8 cellular contexts compared by ENCODE assay signal in genomic region chr2:88016948-88017779, GRCh38. TPM values are rescaled to one million over a fixed set of nuclear protein-coding genes. Genes with fewer than 3 reads are reported as not detected.
DNase-seq lines count a peak whose midpoint lies in the region; ATAC-seq, FAIRE-seq and TF ChIP-seq lines count a peak whose summit lies in the region.

No MANE protein-coding gene starts in this region.

- peak; percentile 86 for ATAC-seq in A549
- peak; percentile 68 for ATAC-seq in GM18505 (IDR thresholded peaks at IDR 0.05; ENCODE audit: unreplicated experiment)
- ATAC-seq in HG02884 (IDR thresholded peaks at IDR 0.05; ENCODE audit: unreplicated experiment): peak; percentile 52

- POLR2A ChIA-PET in A549 (lab: Yijun Ruan, JAX): interaction anchor here (0.8 to 2.1 kb wide), 3 partner anchors 8 to 144 kb away, joined by 3 to 11 read pairs (median 3); no protein-coding TSS in a partner anchor

- H3K9me3 ChIP-seq in A549 (no peaks in the 10 kb centered on the region), osteoblast (ENCODE audit: low read depth, low read length) (no peaks in the 10 kb centered on the region)

- no peak for TF ChIP-seq EP300 in A549 (IDR thresholded peaks at IDR 0.05)

- H3K27ac ChIP-seq in A549 (peak overlapping the region; percentile 90 to 95), osteoblast (ENCODE audit: low read depth, low read length) (peak overlapping the region; percentile 97)

- peak; percentile 87 for TF ChIP-seq POLR2A in A549 (IDR thresholded peaks at IDR 0.05; ENCODE audit: low read length)
- TF ChIP-seq POLR2A in GM18505 (IDR thresholded peaks at IDR 0.05; ENCODE audit: borderline replicate concordance, extremely low read depth, insufficient read depth, insufficient read length): no peak

- H4K20me1 ChIP-seq in osteoblast (ENCODE audit: insufficient read depth, low read length): no peaks in the 10 kb centered on the region

- no peaks in the 10 kb centered on the region for H3K79me2 ChIP-seq in osteoblast (ENCODE audit: insufficient read depth, low read length)

- H3K4me2 ChIP-seq in A549: peak overlapping the region; percentile 88
- peak overlapping the region; percentile 96 for H3K4me2 ChIP-seq in osteoblast (ENCODE audit: insufficient read depth, low read length)

- no peaks in the 10 kb centered on the region for H3K36me3 ChIP-seq in osteoblast (ENCODE audit: insufficient read depth, low read length)

- H2AFZ ChIP-seq in osteoblast (ENCODE audit: low read length): peak overlapping the region; percentile 92

- no peaks in the 10 kb centered on the region for H3K27me3 ChIP-seq in osteoblast (ENCODE audit: insufficient read depth, low read length)

- CTCF ChIA-PET in A549 (lab: Yijun Ruan, JAX): interaction anchor here (0.6 to 2.3 kb wide), 5 partner anchors 15 to 143 kb away, joined by 3 to 10 read pairs (median 5); no protein-coding TSS in a partner anchor

- peak overlapping the region; percentile 65 for H3K4me3 ChIP-seq in A549
- H3K4me3 ChIP-seq in foreskin fibroblast (ENCODE audit: low read depth in 1 of 2, low read length in 2 of 2): peak overlapping the region; percentile 57 to 72
- H3K4me3 ChIP-seq in osteoblast (ENCODE audit: insufficient read depth, low read length): peak overlapping the region; percentile 77

- TF ChIP-seq RAD21 in A549 (conservative IDR thresholded peaks at IDR 0.05 in 1 of 2, IDR thresholded peaks at IDR 0.05 in 1 of 2): no peak

- peaks cover 12% of the 10 kb centered on the region for H3K4me1 ChIP-seq in A549
- H3K4me1 ChIP-seq in osteoblast (ENCODE audit: insufficient read depth, low read length): no peaks in the 10 kb centered on the region

- TF ChIP-seq CTCF in A549 (IDR thresholded peaks at IDR 0.05) (no peak), foreskin fibroblast (IDR thresholded peaks at IDR 0.05; ENCODE audit: low read depth, low read length) (no peak), osteoblast (IDR thresholded peaks at IDR 0.05; ENCODE audit: extremely low read depth, low read depth, low read length) (no peak)

- WGBS in A549 (ENCODE audit: missing lambda C conversion rate): 23% methylated on average over 44 of the region's 47 CpGs

- DNase-seq in A549 (ENCODE audit: low read depth in 1 of 2, low spot score in 1 of 2): peak; percentile 68 to 83
- peak; percentile 79 to 81 for DNase-seq in NCI-H1930 (lab: John Stamatoyannopoulos, UW)
- peak; percentile 40 for DNase-seq in activated CD4-positive, CD25-positive, alpha-beta regulatory T cell treated with anti-CD3 and anti-CD28 coated beads, Interleukin-2, amount 50 U/mL, for 16 hours (ENCODE audit: low read depth, low spot score)
- DNase-seq in foreskin fibroblast: no peak
- DNase-seq in osteoblast (ENCODE audit: insufficient read length, low spot score, missing footprints): no peak
- DNase-seq in dedifferentiated amniotic fluid mesenchymal stem cell (ENCODE audit: extremely low spot score): no peak

- no peak for FAIRE-seq in A549 (lab: Jason Lieb, UNC)

TF ChIP-seq in A549, 52 proteins besides CTCF, POLR2A, EP300 and RAD21:
- TF ChIP-seq TFCP2L1 (CRISPR knock-in tag; IDR thresholded peaks at IDR 0.05) (no peak), PBX3 (IDR thresholded peaks at IDR 0.05) (peak; percentile 86), BCL3 (IDR thresholded peaks at IDR 0.05) (no peak), CEBPB (IDR thresholded peaks at IDR 0.05) (no peak), TP53 (CRISPR knock-in tag; IDR thresholded peaks at IDR 0.05) (no peak), ELK1 (IDR thresholded peaks at IDR 0.05; ENCODE audit: low read depth, low read length) (no peak), MAX (IDR thresholded peaks at IDR 0.05) (peak; percentile 70), RFX5 (IDR thresholded peaks at IDR 0.05) (no peak), RNF2 (IDR thresholded peaks at IDR 0.05; ENCODE audit: borderline replicate concordance, low read depth) (no peak), KDM1A (IDR thresholded peaks at IDR 0.05; ENCODE audit: low read depth) (no peak), CBX2 (IDR thresholded peaks at IDR 0.05; ENCODE audit: borderline replicate concordance, low read depth) (no peak), E2F6 (IDR thresholded peaks at IDR 0.05; ENCODE audit: borderline replicate concordance, low read depth) (peak; percentile 64), GATA3 (IDR thresholded peaks at IDR 0.05; ENCODE audit: borderline replicate concordance) (no peak), CBX8 (IDR thresholded peaks at IDR 0.05) (no peak), EHF (CRISPR knock-in tag; IDR thresholded peaks at IDR 0.05) (no peak), PHF8 (IDR thresholded peaks at IDR 0.05; ENCODE audit: borderline replicate concordance, low read depth) (peak; percentile 70; the same call in 1 of the 2 replicates), ZNF302 (CRISPR knock-in tag; IDR thresholded peaks at IDR 0.05) (no peak), ZFP36 (IDR thresholded peaks at IDR 0.05; ENCODE audit: borderline replicate concordance, partially characterized antibody) (no peak), SREBF2 (IDR thresholded peaks at IDR 0.05) (no peak), BHLHE40 (IDR thresholded peaks at IDR 0.05; ENCODE audit: low read depth, low read length) (no peak), HDAC2 (IDR thresholded peaks at IDR 0.05) (no peak), RARB (CRISPR knock-in tag; IDR thresholded peaks at IDR 0.05) (no peak), HEYL (CRISPR knock-in tag; IDR thresholded peaks at IDR 0.05) (no peak)

RNA-seq across cellular contexts. Expression of gene RNU2-63P, which starts 0.8 kb away (rescaled TPM):
- polyA plus RNA-seq in A549 (2011; rRNA removed) (23.1 and 33.0 TPM in 2 replicates), A549 (2017; fragmentation: RNase III; extraction: RNeasy Plus Mini Kit Qiagen cat#74134 plus additional on column Dnase treatment) (2.0 TPM in 1 of 3 replicates, not detected in the others)
- not detected in 2 replicates for polyA plus RNA-seq in A549 (2012; cell fraction: cytosol; rRNA removed)
- not detected in 2 replicates for polyA plus RNA-seq in A549 (2012; cell fraction: nucleus; rRNA removed)
- polyA minus RNA-seq in A549 (2011; rRNA and poly(A)+ RNA removed): 315 and 499 TPM in 2 replicates
- not detected in 2 replicates for total RNA-seq in osteoblast

RNA-seq across cellular contexts. Expression of gene KRCC1, which starts 38.4 kb away (rescaled TPM):
- polyA plus RNA-seq in A549 (2011; rRNA removed): 37.2 and 49.0 TPM in 2 replicates
- 3.8 and 4.2 TPM in 2 replicates for polyA plus RNA-seq in A549 (2012; cell fraction: cytosol; rRNA removed)
- polyA plus RNA-seq in A549 (2012; cell fraction: nucleus; rRNA removed): 1.0 and 1.2 TPM in 2 replicates
- polyA plus RNA-seq in A549 (2017; fragmentation: RNase III; extraction: RNeasy Plus Mini Kit Qiagen cat#74134 plus additional on column Dnase treatment): 12.9 to 18.7 TPM (median 16.2 TPM) in 3 replicates
- 4.8 and 4.9 TPM in 2 replicates for polyA minus RNA-seq in A549 (2011; rRNA and poly(A)+ RNA removed)
- total RNA-seq in osteoblast: 24.2 and 25.9 TPM in 2 replicates

RNA-seq across cellular contexts. Expression of gene SMYD1, which starts 50.5 kb away (rescaled TPM):
- polyA plus RNA-seq in A549 (2011; rRNA removed): not detected in 2 replicates
- not detected in 2 replicates for polyA plus RNA-seq in A549 (2012; cell fraction: cytosol; rRNA removed)
- polyA plus RNA-seq in A549 (2012; cell fraction: nucleus; rRNA removed): not detected in 2 replicates
- polyA plus RNA-seq in A549 (2017; fragmentation: RNase III; extraction: RNeasy Plus Mini Kit Qiagen cat#74134 plus additional on column Dnase treatment): not detected in 3 replicates
- not detected in 2 replicates for polyA minus RNA-seq in A549 (2011; rRNA and poly(A)+ RNA removed)
- total RNA-seq in osteoblast: not detected in 2 replicates

Comparison
In these comparisons a context has a peak if more than half of its experiments do, and no peak if none do; other contexts are left out.
1. DNase-seq: peak in A549 (2 of 2), NCI-H1930 (2 of 2) and activated CD4-positive, CD25-positive, alpha-beta regulatory T cell treated with anti-CD3 and anti-CD28 coated beads, Interleukin-2, amount 50 U/mL, for 16 hours (single experiment); none in foreskin fibroblast (0 of 2), osteoblast (single experiment) and dedifferentiated amniotic fluid mesenchymal stem cell (single experiment).
2. Peak in every context shown above with its lines, with median percentiles within 50 percentile points of each other: ATAC-seq and H3K4me3 ChIP-seq.